ENCODE assay signal across 1 cellular context in the genomic region with DNA sequence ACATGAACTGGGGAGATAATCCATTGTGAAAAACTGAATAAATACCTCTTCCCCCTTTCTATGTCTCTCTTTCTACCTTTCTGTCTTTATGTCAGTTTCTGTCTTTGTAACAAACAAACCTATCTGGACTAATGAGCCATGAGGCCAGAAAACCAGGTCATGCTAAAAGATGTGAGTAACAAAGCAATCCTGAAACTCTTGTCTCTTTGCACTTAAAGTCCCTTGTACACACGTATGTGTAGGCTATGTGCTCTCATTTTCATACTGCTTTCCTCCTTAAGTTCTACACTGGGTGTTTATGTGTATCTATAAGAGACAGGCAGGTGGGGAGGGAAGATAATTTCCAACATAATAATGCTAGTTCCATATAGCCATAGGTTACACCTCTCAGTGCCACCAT.
TF ChIP-seq lines count a peak whose summit lies in the region.

No MANE protein-coding gene starts in this region.

TF ChIP-seq in GM23338, 12 proteins besides CTCF, POLR2A, EP300 and RAD21 (continued from another document):
- no peak for TF ChIP-seq JUNB (IDR thresholded peaks at IDR 0.05; ENCODE audit: unreplicated experiment)
- no peak for TF ChIP-seq CREB1 (CRISPR knock-in tag; IDR thresholded peaks at IDR 0.05; ENCODE audit: low read depth)
- TF ChIP-seq, protein P1, sequence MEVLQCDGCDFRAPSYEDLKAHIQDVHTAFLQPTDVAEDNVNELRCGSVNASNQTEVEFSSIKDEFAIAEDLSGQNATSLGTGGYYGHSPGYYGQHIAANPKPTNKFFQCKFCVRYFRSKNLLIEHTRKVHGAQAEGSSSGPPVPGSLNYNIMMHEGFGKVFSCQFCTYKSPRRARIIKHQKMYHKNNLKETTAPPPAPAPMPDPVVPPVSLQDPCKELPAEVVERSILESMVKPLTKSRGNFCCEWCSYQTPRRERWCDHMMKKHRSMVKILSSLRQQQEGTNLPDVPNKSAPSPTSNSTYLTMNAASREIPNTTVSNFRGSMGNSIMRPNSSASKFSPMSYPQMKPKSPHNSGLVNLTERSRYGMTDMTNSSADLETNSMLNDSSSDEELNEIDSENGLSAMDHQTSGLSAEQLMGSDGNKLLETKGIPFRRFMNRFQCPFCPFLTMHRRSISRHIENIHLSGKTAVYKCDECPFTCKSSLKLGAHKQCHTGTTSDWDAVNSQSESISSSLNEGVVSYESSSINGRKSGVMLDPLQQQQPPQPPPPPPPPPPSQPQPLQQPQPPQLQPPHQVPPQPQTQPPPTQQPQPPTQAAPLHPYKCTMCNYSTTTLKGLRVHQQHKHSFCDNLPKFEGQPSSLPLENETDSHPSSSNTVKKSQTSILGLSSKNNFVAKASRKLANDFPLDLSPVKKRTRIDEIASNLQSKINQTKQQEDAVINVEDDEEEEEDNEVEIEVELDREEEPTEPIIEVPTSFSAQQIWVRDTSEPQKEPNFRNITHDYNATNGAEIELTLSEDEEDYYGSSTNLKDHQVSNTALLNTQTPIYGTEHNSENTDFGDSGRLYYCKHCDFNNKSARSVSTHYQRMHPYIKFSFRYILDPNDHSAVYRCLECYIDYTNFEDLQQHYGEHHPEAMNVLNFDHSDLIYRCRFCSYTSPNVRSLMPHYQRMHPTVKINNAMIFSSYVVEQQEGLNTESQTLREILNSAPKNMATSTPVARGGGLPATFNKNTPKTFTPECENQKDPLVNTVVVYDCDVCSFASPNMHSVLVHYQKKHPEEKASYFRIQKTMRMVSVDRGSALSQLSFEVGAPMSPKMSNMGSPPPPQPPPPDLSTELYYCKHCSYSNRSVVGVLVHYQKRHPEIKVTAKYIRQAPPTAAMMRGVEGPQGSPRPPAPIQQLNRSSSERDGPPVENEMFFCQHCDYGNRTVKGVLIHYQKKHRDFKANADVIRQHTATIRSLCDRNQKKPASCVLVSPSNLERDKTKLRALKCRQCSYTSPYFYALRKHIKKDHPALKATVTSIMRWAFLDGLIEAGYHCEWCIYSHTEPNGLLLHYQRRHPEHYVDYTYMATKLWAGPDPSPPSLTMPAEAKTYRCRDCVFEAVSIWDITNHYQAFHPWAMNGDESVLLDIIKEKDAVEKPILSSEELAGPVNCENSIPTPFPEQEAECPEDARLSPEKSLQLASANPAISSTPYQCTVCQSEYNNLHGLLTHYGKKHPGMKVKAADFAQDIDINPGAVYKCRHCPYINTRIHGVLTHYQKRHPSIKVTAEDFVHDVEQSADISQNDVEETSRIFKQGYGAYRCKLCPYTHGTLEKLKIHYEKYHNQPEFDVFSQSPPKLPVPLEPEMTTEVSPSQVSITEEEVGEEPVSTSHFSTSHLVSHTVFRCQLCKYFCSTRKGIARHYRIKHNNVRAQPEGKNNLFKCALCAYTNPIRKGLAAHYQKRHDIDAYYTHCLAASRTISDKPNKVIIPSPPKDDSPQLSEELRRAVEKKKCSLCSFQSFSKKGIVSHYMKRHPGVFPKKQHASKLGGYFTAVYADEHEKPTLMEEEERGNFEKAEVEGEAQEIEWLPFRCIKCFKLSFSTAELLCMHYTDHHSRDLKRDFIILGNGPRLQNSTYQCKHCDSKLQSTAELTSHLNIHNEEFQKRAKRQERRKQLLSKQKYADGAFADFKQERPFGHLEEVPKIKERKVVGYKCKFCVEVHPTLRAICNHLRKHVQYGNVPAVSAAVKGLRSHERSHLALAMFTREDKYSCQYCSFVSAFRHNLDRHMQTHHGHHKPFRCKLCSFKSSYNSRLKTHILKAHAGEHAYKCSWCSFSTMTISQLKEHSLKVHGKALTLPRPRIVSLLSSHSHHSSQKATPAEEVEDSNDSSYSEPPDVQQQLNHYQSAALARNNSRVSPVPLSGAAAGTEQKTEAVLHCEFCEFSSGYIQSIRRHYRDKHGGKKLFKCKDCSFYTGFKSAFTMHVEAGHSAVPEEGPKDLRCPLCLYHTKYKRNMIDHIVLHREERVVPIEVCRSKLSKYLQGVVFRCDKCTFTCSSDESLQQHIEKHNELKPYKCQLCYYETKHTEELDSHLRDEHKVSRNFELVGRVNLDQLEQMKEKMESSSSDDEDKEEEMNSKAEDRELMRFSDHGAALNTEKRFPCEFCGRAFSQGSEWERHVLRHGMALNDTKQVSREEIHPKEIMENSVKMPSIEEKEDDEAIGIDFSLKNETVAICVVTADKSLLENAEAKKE (CRISPR knock-in tag; IDR thresholded peaks at IDR 0.05) = no peak
- TF ChIP-seq, protein P2, sequence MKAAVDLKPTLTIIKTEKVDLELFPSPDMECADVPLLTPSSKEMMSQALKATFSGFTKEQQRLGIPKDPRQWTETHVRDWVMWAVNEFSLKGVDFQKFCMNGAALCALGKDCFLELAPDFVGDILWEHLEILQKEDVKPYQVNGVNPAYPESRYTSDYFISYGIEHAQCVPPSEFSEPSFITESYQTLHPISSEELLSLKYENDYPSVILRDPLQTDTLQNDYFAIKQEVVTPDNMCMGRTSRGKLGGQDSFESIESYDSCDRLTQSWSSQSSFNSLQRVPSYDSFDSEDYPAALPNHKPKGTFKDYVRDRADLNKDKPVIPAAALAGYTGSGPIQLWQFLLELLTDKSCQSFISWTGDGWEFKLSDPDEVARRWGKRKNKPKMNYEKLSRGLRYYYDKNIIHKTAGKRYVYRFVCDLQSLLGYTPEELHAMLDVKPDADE (IDR thresholded peaks at IDR 0.05) = no peak
